8 cellular contexts compared by ENCODE assay signal in the genomic region with DNA sequence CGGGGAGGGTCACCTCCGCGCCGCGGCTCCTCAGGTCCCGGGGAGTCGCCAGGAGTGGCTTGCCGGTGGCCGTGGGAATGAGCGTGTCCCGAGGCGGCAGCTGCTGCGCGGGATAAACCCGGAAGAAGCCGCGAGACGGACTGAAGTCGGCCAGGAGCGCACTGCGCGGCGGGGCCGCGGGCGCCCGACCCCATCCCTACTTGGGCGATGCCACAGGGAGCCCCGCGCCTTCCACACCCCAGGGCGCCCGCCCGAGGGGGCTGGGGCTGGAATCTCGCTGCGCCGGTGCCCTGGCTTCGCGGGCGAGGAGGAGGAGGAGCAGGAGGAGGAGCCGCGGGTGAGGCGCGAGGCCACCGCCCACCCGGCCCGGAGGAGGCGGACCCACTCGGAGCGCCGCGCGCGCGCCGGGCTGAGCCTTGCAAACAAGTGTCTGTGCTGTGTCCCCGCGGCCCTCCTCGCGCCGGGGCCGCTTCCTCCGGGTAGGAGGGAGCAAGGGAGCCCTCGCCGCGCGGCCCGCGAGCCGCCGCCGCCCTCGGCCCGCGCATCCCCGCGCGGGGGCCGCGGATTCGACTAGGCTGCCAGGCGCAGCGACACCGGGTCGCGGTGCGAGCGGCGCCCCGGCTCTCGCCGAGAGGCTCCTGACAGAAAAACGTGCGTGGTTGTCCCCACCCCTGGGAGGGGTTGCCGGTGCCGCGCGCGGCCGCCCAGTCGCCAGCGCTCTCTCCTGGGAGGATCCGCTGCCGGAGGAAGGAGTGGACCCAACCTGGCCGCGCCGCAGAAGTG. TPM values are rescaled to one million over a fixed set of nuclear protein-coding genes. Genes with fewer than 3 reads are reported as not detected.
DNase-seq lines count a peak whose midpoint lies in the region; ATAC-seq and TF ChIP-seq lines count a peak whose summit lies in the region.

A gene (plus strand): TSS at position 412 of the 783 bp plus-strand sequence.

- H3K27me3 ChIP-seq in IMR-90 (ENCODE audit: control insufficient read depth, insufficient read depth, low read length) = no peaks in the 10 kb centered on the region

- ATAC-seq in GM21529 (IDR thresholded peaks at IDR 0.05; ENCODE audit: unreplicated experiment) (peak; percentile 74), IMR-90 (ENCODE audit: low read depth) (peak; percentile 86), natural killer cell (peak; percentile 78 to 90 (median 81))

- no peak within 1 kb of the TSS; the same call in 1 of the 2 replicates for H3K18ac ChIP-seq in IMR-90 (ENCODE audit: low read depth, low read length)

- no peak for TF ChIP-seq POLR2A in IMR-90 (IDR thresholded peaks at IDR 0.05; ENCODE audit: low read depth, low read length)

- POLR2A ChIA-PET in IMR-90 (lab: Charles Lee; ENCODE audit: unreplicated experiment) = no interaction called here

- peak within 1 kb of the TSS; percentile 97 for H2AFZ ChIP-seq in IMR-90 (replicated peaks; ENCODE audit: low read length, poor library complexity)

- no peaks in the 10 kb centered on the region for H3K9me3 ChIP-seq in IMR-90 (ENCODE audit: control insufficient read depth, insufficient read depth, low read length)

- H3K4me3 ChIP-seq in IMR-90 (ENCODE audit: insufficient read depth, low read depth, low read length) (peak within 1 kb of the TSS; percentile 71), fibroblast of mammary gland (ENCODE audit: control insufficient read depth, low read depth, low read length) (peak within 1 kb of the TSS; percentile 66)

- 0 out of 2 replicates have a peak, but pooled peaks cover 3% of the 10 kb centered on the region for H3K9me1 ChIP-seq in IMR-90 (ENCODE audit: insufficient read depth, low read length)

- 0 out of 2 replicates have a peak within 1 kb of the TSS, but pooled peaks have one; percentile 75 for H3K14ac ChIP-seq in IMR-90 (replicated peaks; ENCODE audit: low read depth, low read length)

- CTCF ChIA-PET in IMR-90 (lab: Yijun Ruan, JAX) = interaction anchor here (1.0 kb wide), 1 partner anchor 287 kb away, joined by 7 read pairs; no protein-coding TSS in a partner anchor

- TF ChIP-seq CTCF in IMR-90 (conservative IDR thresholded peaks at IDR 0.05; ENCODE audit: low read depth, low read length) (no peak), fibroblast of mammary gland (conservative IDR thresholded peaks at IDR 0.05; ENCODE audit: control insufficient read depth, insufficient read depth, low read depth, low read length) (no peak), natural killer cell (IDR thresholded peaks at IDR 0.05) (no peak)

- no peak within 1 kb of the TSS; the same call in none of the 2 replicates for H4K91ac ChIP-seq in IMR-90 (ENCODE audit: insufficient read depth, low read depth, low read length)

- dilution Hi-C loops in IMR-90 (cut with HindIII; ENCODE audit: low sequenced_read_pairs, unreplicated experiment) = no loop called here

- peaks cover 7 to 19% of the 10 kb centered on the region in 2 experiments; a peak in 3 of 4 replicates for H3K79me1 ChIP-seq in IMR-90 (ENCODE audit: low read depth in 1 of 2, low read length in 2 of 2)

- H4K5ac ChIP-seq in IMR-90 (ENCODE audit: low read depth, low read length) = 0 out of 2 replicates have a peak within 1 kb of the TSS, but pooled peaks have one; percentile 4

- H2BK120ac ChIP-seq in IMR-90 (ENCODE audit: low read depth, low read length) = no peak within 1 kb of the TSS; the same call in 1 of the 2 replicates

- peak within 1 kb of the TSS; percentile 51 for H3K56ac ChIP-seq in IMR-90 (ENCODE audit: extremely low read depth, insufficient read depth, low read length)

- DNase-seq in DMS53 (lab: John Stamatoyannopoulos, UW) = peak; percentile 93
- DNase-seq in IMR-90 = peak; percentile 80
- peak; percentile 84 for DNase-seq in RPMI7951 (ENCODE audit: low read depth)
- peak; percentile 88 for DNase-seq in activated T-helper 2 cell treated with anti-CD3 and anti-CD28 coated beads, Interferon-gamma antibody, Interleukin-2, Interleukin-4, amounts not matched to agents 10 μg/mL and 5 μg/mL and 100 μg/mL, durations not matched to agents 14 hours and 24 hours and 36 hours (ENCODE audit: low spot score)
- peak; percentile 73 for DNase-seq in fibroblast of mammary gland (ENCODE audit: low read depth)
- DNase-seq in natural killer cell = peak; percentile 87
- peak; percentile 70 to 89 (median 84) for DNase-seq in stimulated activated naive CD4-positive, alpha-beta T cell (lab: John Stamatoyannopoulos, UW)

- peak within 1 kb of the TSS; percentile 86 for H3K4me3 Mint-ChIP-seq in activated T-helper 2 cell treated with anti-CD3 and anti-CD28 coated beads, Interferon-gamma antibody, Interleukin-2, Interleukin-4, amounts not matched to agents 10 μg/mL and 5 μg/mL and 100 μg/mL, durations not matched to agents 14 hours and 24 hours and 36 hours (ENCODE audit: low read depth)
- peak within 1 kb of the TSS; percentile 92 for H3K4me3 Mint-ChIP-seq in natural killer cell

- peaks cover 19% of the 10 kb centered on the region for H3K36me3 Mint-ChIP-seq in activated T-helper 2 cell treated with anti-CD3 and anti-CD28 coated beads, Interferon-gamma antibody, Interleukin-2, Interleukin-4, amounts not matched to agents 10 μg/mL and 5 μg/mL and 100 μg/mL, durations not matched to agents 14 hours and 24 hours and 36 hours (ENCODE audit: low read depth)
- no peaks in the 10 kb centered on the region for H3K36me3 Mint-ChIP-seq in natural killer cell

- H3K9me3 Mint-ChIP-seq in activated T-helper 2 cell treated with anti-CD3 and anti-CD28 coated beads, Interferon-gamma antibody, Interleukin-2, Interleukin-4, amounts not matched to agents 10 μg/mL and 5 μg/mL and 100 μg/mL, durations not matched to agents 14 hours and 24 hours and 36 hours = no peaks in the 10 kb centered on the region
- no peaks in the 10 kb centered on the region for H3K9me3 Mint-ChIP-seq in natural killer cell

- peak within 1 kb of the TSS in 1 of 2 experiments; percentile 63; a peak in 2 of 4 replicates for H4K8ac ChIP-seq in IMR-90 (ENCODE audit: low read depth in 2 of 2, low read length in 2 of 2)

- no TSS peak for BruUV-seq in IMR-90 (replicated peaks; lab: Mats Ljungman, UMichigan)

- peak within 1 kb of the TSS; percentile 74 for H3K9ac ChIP-seq in IMR-90 (ENCODE audit: low read depth, low read length)

- intact Hi-C loops in IMR-90 (cut with micrococcal nuclease) = loop anchor here (1.0 to 5.0 kb wide), 6 partner anchors 58 to 286 kb away; a partner anchor contains a TSS
- intact Hi-C loops in activated T-helper 2 cell treated with anti-CD3 and anti-CD28 coated beads, Interferon-gamma antibody, Interleukin-2, Interleukin-4, amounts not matched to agents 10 μg/mL and 5 μg/mL and 100 μg/mL, durations not matched to agents 14 hours and 24 hours and 36 hours (cut with micrococcal nuclease) = loop anchor here (1.0 to 10.0 kb wide), 6 partner anchors 58 to 564 kb away; a partner anchor contains a TSS
- intact Hi-C loops in natural killer cell (cut with micrococcal nuclease) = loop anchor here (1.0 to 5.0 kb wide), 4 partner anchors 58 to 286 kb away; a partner anchor contains a TSS

- H3K27ac ChIP-seq in IMR-90 (ENCODE audit: insufficient read depth, low read length) = peak within 1 kb of the TSS; percentile 69

- no peaks in the 10 kb centered on the region for H3K4me1 ChIP-seq in IMR-90 (ENCODE audit: control insufficient read depth, insufficient read depth, low read length)

- H3K4me1 Mint-ChIP-seq in activated T-helper 2 cell treated with anti-CD3 and anti-CD28 coated beads, Interferon-gamma antibody, Interleukin-2, Interleukin-4, amounts not matched to agents 10 μg/mL and 5 μg/mL and 100 μg/mL, durations not matched to agents 14 hours and 24 hours and 36 hours (ENCODE audit: low read depth) = peaks cover 34% of the 10 kb centered on the region
- H3K4me1 Mint-ChIP-seq in natural killer cell = peaks cover 30 to 35% of the 10 kb centered on the region in 2 donors

- no peak within 1 kb of the TSS for H2BK20ac ChIP-seq in IMR-90 (ENCODE audit: low read depth, low read length)

- peak within 1 kb of the TSS; percentile 64 for H2BK5ac ChIP-seq in IMR-90 (ENCODE audit: low read depth, low read length, poor library complexity, severe bottlenecking)

- TF ChIP-seq RAD21 in IMR-90 (IDR thresholded peaks at IDR 0.05; ENCODE audit: low read length) = no peak

- peak within 1 kb of the TSS; percentile 71; the same call in 1 of the 2 replicates for H3K23ac ChIP-seq in IMR-90 (ENCODE audit: low read depth, low read length)

- in situ Hi-C loops in IMR-90 (cut with MboI; ENCODE audit: low sequenced_read_pairs) = no loop called here

- no peaks in the 10 kb centered on the region for H3K36me3 ChIP-seq in IMR-90 (ENCODE audit: control insufficient read depth, insufficient read depth, low read length)

- peaks cover 14% of the 10 kb centered on the region for H3K27me3 Mint-ChIP-seq in activated T-helper 2 cell treated with anti-CD3 and anti-CD28 coated beads, Interferon-gamma antibody, Interleukin-2, Interleukin-4, amounts not matched to agents 10 μg/mL and 5 μg/mL and 100 μg/mL, durations not matched to agents 14 hours and 24 hours and 36 hours (ENCODE audit: low read depth)
- H3K27me3 Mint-ChIP-seq in natural killer cell (ENCODE audit: low read depth in 2 of 2) = no peaks in the 10 kb centered on the region

- peak within 1 kb of the TSS; percentile 42; the same call in 1 of the 2 replicates for H3K4ac ChIP-seq in IMR-90 (ENCODE audit: low read depth, low read length)

- H2AK5ac ChIP-seq in IMR-90 (ENCODE audit: low read depth, low read length) = no peak within 1 kb of the TSS; the same call in 1 of the 2 replicates

- H3K27ac Mint-ChIP-seq in activated T-helper 2 cell treated with anti-CD3 and anti-CD28 coated beads, Interferon-gamma antibody, Interleukin-2, Interleukin-4, amounts not matched to agents 10 μg/mL and 5 μg/mL and 100 μg/mL, durations not matched to agents 14 hours and 24 hours and 36 hours = peak within 1 kb of the TSS; percentile 80
- peak within 1 kb of the TSS; percentile 78 to 82 for H3K27ac Mint-ChIP-seq in natural killer cell

- peak within 1 kb of the TSS; percentile 97 for H2AK9ac ChIP-seq in IMR-90 (replicated peaks; ENCODE audit: low read depth, low read length, poor library complexity)

- 1% methylated on average over 44 of the region's 106 CpGs; no CpG with 5 or more reads in 1 of the 2 experiments for WGBS in IMR-90 (ENCODE audit: extremely low coverage in 2 of 2, insufficient read length in 1 of 2), 2 experiments

- H2BK15ac ChIP-seq in IMR-90 (ENCODE audit: low read depth, low read length) = no peak within 1 kb of the TSS

- H3K4me2 ChIP-seq in IMR-90 (ENCODE audit: low read depth, low read length) = peak within 1 kb of the TSS; percentile 96

- peaks cover 3% of the 10 kb centered on the region; the same call in 1 of the 2 replicates for H4K20me1 ChIP-seq in IMR-90 (ENCODE audit: insufficient read depth, low read length)

RNA-seq across cellular contexts. Expression of the gene that starts here (rescaled TPM):
- 0.56 and 0.90 TPM in 2 replicates for total RNA-seq in IMR-90 (2012; rRNA removed)
- polyA plus RNA-seq in IMR-90 (2012; rRNA removed) = 2.0 and 3.0 TPM in 2 replicates
- polyA plus RNA-seq in IMR-90 (2012; cell fraction: cytosol; rRNA removed) = 1.3 and 2.6 TPM in 2 replicates
- polyA plus RNA-seq in IMR-90 (2012; cell fraction: nucleus; rRNA removed; ENCODE audit: low replicate concordance) = 3.0 and 3.8 TPM in 2 replicates
- 1.6 and 1.8 TPM in 2 replicates for total RNA-seq in RPMI7951 (2014; rRNA removed; shearing (Covaris generic))
- 7.8 and 8.4 TPM in 2 replicates for total RNA-seq in activated T-helper 2 cell treated with anti-CD3 and anti-CD28 coated beads, Interferon-gamma antibody, Interleukin-2, Interleukin-4, amounts not matched to agents 10 μg/mL and 5 μg/mL and 100 μg/mL, durations not matched to agents 14 hours and 24 hours and 36 hours
- total RNA-seq in natural killer cell = 10 to 100 TPM in 2 of 3 donors, 1 to 10 TPM in 1; 6.7 to 11.3 (median 10.6) TPM

Comparison
In these comparisons a context has a peak if more than half of its experiments do, and no peak if none do; other contexts are left out.
1. Peak in every context shown above with its lines: DNase-seq, ATAC-seq, H3K4me3 ChIP-seq and H3K27ac ChIP-seq.